ENCODE assay signal across 17 cellular contexts in genomic region chr3:101935081-101935480, GRCh38.
DNase-seq lines count a peak whose midpoint lies in the region; ATAC-seq and TF ChIP-seq lines count a peak whose summit lies in the region.
"Had no signal": no experiment of that assay in that cellular context is flagged by ENCODE, and none has a peak within 500 bp of the region (broad histone marks: within the 10 kb centered on the region; RNA-seq: fewer than 3 reads in every experiment).

No MANE protein-coding gene starts in this region.

- no peaks in the 10 kb centered on the region for H3K9me2 ChIP-seq in Loucy (replicated peaks; ENCODE audit: low read depth, low read length)

- H3K36me3 ChIP-seq in CD4-positive, CD25-positive, alpha-beta regulatory T cell (ENCODE audit: control insufficient read depth, insufficient read depth, low read length): no peaks in the 10 kb centered on the region
- no peaks in the 10 kb centered on the region for H3K36me3 ChIP-seq in Loucy (ENCODE audit: insufficient read depth, low read length)

- peaks cover 7% of the 10 kb centered on the region for H3K27me3 Mint-ChIP-seq in CD4-positive, CD25-positive, alpha-beta regulatory T cell
- peaks cover 16% of the 10 kb centered on the region for H3K27me3 Mint-ChIP-seq in activated T-helper 2 cell treated with anti-CD3 and anti-CD28 coated beads, Interferon-gamma antibody, Interleukin-2, Interleukin-4, amounts not matched to agents 10 μg/mL and 5 μg/mL and 100 μg/mL, durations not matched to agents 14 hours and 24 hours and 36 hours (ENCODE audit: low read depth)
- no peaks in the 10 kb centered on the region for H3K27me3 Mint-ChIP-seq in natural killer cell (ENCODE audit: low read depth in 2 of 2)
- H3K27me3 Mint-ChIP-seq: progenitor cell of endocrine pancreas had no signal

- peak overlapping the region; percentile 0 for H3K4me3 ChIP-seq in CD4-positive, CD25-positive, alpha-beta regulatory T cell (ENCODE audit: low read depth, low read length)
- H3K4me3 ChIP-seq in Loucy (ENCODE audit: low read length, poor library complexity, severe bottlenecking): no peak overlapping the region
- H3K4me3 ChIP-seq: testis had no signal

- DNase-seq in CD4-positive, CD25-positive, alpha-beta regulatory T cell: no peak
- no peak for DNase-seq in activated T-helper 2 cell treated with anti-CD3 and anti-CD28 coated beads, Interferon-gamma antibody, Interleukin-2, Interleukin-4, amounts not matched to agents 10 μg/mL and 5 μg/mL and 100 μg/mL, durations not matched to agents 14 hours and 24 hours and 36 hours (ENCODE audit: low spot score)
- DNase-seq in natural killer cell: no peak
- DNase-seq in NCI-H2107 (lab: John Stamatoyannopoulos, UW): no peak
- DNase-seq in iPS-NIHi11 (ENCODE audit: low spot score): no peak
- no peak for DNase-seq in HuH-7 (ENCODE audit: low spot score)
- DNase-seq: activated CD4-positive, alpha-beta T cell treated with anti-CD3 and anti-CD28 coated beads, Interleukin-2, amount 10 ng/mL, durations not matched to agents 7 days and 5 days; activated gamma-delta T cell; DMS79; NCI-H1694 treated with DMSO at 0.1 percent for 48 hours; SHP77 treated with DMSO at 0.1 percent for 48 hours; T-helper 2 cell; testis had no signal

- H3F3A ChIP-seq in Loucy (ENCODE audit: low read depth): peaks cover 2% of the 10 kb centered on the region; the same call in 1 of the 2 replicates

- no peaks in the 10 kb centered on the region for H3K9me3 ChIP-seq in CD4-positive, CD25-positive, alpha-beta regulatory T cell (ENCODE audit: control insufficient read depth in 2 of 2, low read length in 2 of 2)
- no peaks in the 10 kb centered on the region for H3K9me3 ChIP-seq in Loucy (ENCODE audit: insufficient read depth, low read depth, low read length)
- H3K9me3 ChIP-seq: testis had no signal

- H2AFZ ChIP-seq in Loucy (ENCODE audit: low read length): peak overlapping the region; percentile 61; the same call in 1 of the 2 replicates

- no peaks in the 10 kb centered on the region for H3K36me3 Mint-ChIP-seq in CD4-positive, CD25-positive, alpha-beta regulatory T cell
- no peaks in the 10 kb centered on the region for H3K36me3 Mint-ChIP-seq in activated T-helper 2 cell treated with anti-CD3 and anti-CD28 coated beads, Interferon-gamma antibody, Interleukin-2, Interleukin-4, amounts not matched to agents 10 μg/mL and 5 μg/mL and 100 μg/mL, durations not matched to agents 14 hours and 24 hours and 36 hours (ENCODE audit: low read depth)
- no peaks in the 10 kb centered on the region for H3K36me3 Mint-ChIP-seq in natural killer cell

- H3K27ac ChIP-seq in CD4-positive, CD25-positive, alpha-beta regulatory T cell (ENCODE audit: insufficient read depth, low read length, poor library complexity, severe bottlenecking): no peak overlapping the region
- H3K27ac ChIP-seq: KMS-11, testis, VCaP had no signal

- TF ChIP-seq CTCF in Loucy (conservative IDR thresholded peaks at IDR 0.05; ENCODE audit: low read length) (no peak), natural killer cell (IDR thresholded peaks at IDR 0.05) (no peak)

- intact Hi-C loops in activated T-helper 2 cell treated with anti-CD3 and anti-CD28 coated beads, Interferon-gamma antibody, Interleukin-2, Interleukin-4, amounts not matched to agents 10 μg/mL and 5 μg/mL and 100 μg/mL, durations not matched to agents 14 hours and 24 hours and 36 hours (cut with micrococcal nuclease): loop anchor here (5.0 kb wide), 3 partner anchors 123 to 292 kb away; no protein-coding TSS in a partner anchor
- intact Hi-C loops in natural killer cell (cut with micrococcal nuclease): loop anchor here (5.0 kb wide), 1 partner anchor 83 kb away; no protein-coding TSS in a partner anchor

- no peaks in the 10 kb centered on the region for H3K27me3 ChIP-seq in CD4-positive, CD25-positive, alpha-beta regulatory T cell (ENCODE audit: control insufficient read depth, insufficient read depth, low read length)
- H3K27me3 ChIP-seq in Loucy (ENCODE audit: insufficient read depth, low read length, poor library complexity, severe bottlenecking): no peaks in the 10 kb centered on the region
- H3K27me3 ChIP-seq: testis had no signal

- peak overlapping the region in 2 of 4 donors; percentile 23 to 58 for H3K4me3 Mint-ChIP-seq in CD4-positive, CD25-positive, alpha-beta regulatory T cell
- H3K4me3 Mint-ChIP-seq in activated T-helper 2 cell treated with anti-CD3 and anti-CD28 coated beads, Interferon-gamma antibody, Interleukin-2, Interleukin-4, amounts not matched to agents 10 μg/mL and 5 μg/mL and 100 μg/mL, durations not matched to agents 14 hours and 24 hours and 36 hours (ENCODE audit: low read depth): no peak overlapping the region
- H3K4me3 Mint-ChIP-seq in natural killer cell: peak overlapping the region; percentile 4
- H3K4me3 Mint-ChIP-seq: activated CD4-positive, alpha-beta T cell treated with anti-CD3 and anti-CD28 coated beads, Interleukin-2, amount 10 ng/mL, durations not matched to agents 7 days and 5 days had no signal

- peak overlapping the region in 2 of 3 donors; percentile 20 to 65 for H3K27ac Mint-ChIP-seq in CD4-positive, CD25-positive, alpha-beta regulatory T cell
- peak overlapping the region; percentile 47 for H3K27ac Mint-ChIP-seq in activated T-helper 2 cell treated with anti-CD3 and anti-CD28 coated beads, Interferon-gamma antibody, Interleukin-2, Interleukin-4, amounts not matched to agents 10 μg/mL and 5 μg/mL and 100 μg/mL, durations not matched to agents 14 hours and 24 hours and 36 hours
- peak overlapping the region; percentile 32 to 64 for H3K27ac Mint-ChIP-seq in natural killer cell
- H3K27ac Mint-ChIP-seq: progenitor cell of endocrine pancreas had no signal

- H3K4me1 Mint-ChIP-seq in CD4-positive, CD25-positive, alpha-beta regulatory T cell: peaks cover 9 to 40% (median 23%) of the 10 kb centered on the region in 4 donors
- peaks cover 31% of the 10 kb centered on the region for H3K4me1 Mint-ChIP-seq in activated T-helper 2 cell treated with anti-CD3 and anti-CD28 coated beads, Interferon-gamma antibody, Interleukin-2, Interleukin-4, amounts not matched to agents 10 μg/mL and 5 μg/mL and 100 μg/mL, durations not matched to agents 14 hours and 24 hours and 36 hours (ENCODE audit: low read depth)
- H3K4me1 Mint-ChIP-seq in natural killer cell: peaks cover 13 to 14% of the 10 kb centered on the region in 2 donors

- H4K20me1 ChIP-seq in Loucy (ENCODE audit: insufficient read depth, low read length, poor library complexity, severe bottlenecking): no peaks in the 10 kb centered on the region

- H3K9me3 Mint-ChIP-seq in CD4-positive, CD25-positive, alpha-beta regulatory T cell: peaks cover 0 to 3% (median 0%) of the 10 kb centered on the region in 7 donors
- H3K9me3 Mint-ChIP-seq in activated T-helper 2 cell treated with anti-CD3 and anti-CD28 coated beads, Interferon-gamma antibody, Interleukin-2, Interleukin-4, amounts not matched to agents 10 μg/mL and 5 μg/mL and 100 μg/mL, durations not matched to agents 14 hours and 24 hours and 36 hours: no peaks in the 10 kb centered on the region
- no peaks in the 10 kb centered on the region for H3K9me3 Mint-ChIP-seq in natural killer cell

- no peak overlapping the region for H3K4me2 ChIP-seq in Loucy (ENCODE audit: low read depth, low read length, poor library complexity, severe bottlenecking)
- H3K4me2 ChIP-seq: KMS-11 had no signal

- H3K9ac ChIP-seq in Loucy (ENCODE audit: low read depth, low read length, poor library complexity, severe bottlenecking): no peak overlapping the region
- H3K9ac ChIP-seq: KMS-11 had no signal

- H3K4me1 ChIP-seq in CD4-positive, CD25-positive, alpha-beta regulatory T cell (ENCODE audit: control insufficient read depth, insufficient read depth, low read length, poor library complexity, severe bottlenecking): peaks cover 32% of the 10 kb centered on the region
- peaks cover 47% of the 10 kb centered on the region for H3K4me1 ChIP-seq in Loucy (ENCODE audit: insufficient read depth, low read length, poor library complexity, severe bottlenecking)
- H3K4me1 ChIP-seq: testis had no signal

- ATAC-seq in CD4-positive, CD25-positive, alpha-beta regulatory T cell (ENCODE audit: low read depth in 2 of 2): no peak
- ATAC-seq in natural killer cell: peak in 1 of 3 donors; percentile 9

- no peaks in the 10 kb centered on the region for H3K79me2 ChIP-seq in Loucy (ENCODE audit: insufficient read depth, low read length)
